Comparison of ENCODE assay signal across 8 cellular contexts in the genomic region with DNA sequence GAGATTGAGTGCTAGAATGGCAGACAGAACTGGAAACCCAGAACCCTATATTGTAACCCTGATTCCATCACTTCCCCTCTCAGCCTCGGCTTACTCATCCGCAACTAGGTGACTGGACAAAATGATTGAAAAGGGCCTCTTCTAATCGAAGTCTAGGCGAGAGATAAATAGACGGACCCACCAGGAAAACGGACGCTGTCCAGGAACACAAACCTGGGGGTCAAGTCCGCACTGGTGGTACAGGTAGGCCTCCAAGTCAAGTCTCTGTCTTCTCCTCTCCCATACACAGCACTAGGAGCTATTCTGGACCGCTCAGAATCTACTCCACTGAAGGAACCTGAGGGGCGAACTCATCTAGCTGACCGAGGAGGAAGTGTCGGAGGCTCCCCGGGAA. TPM values are rescaled to one million over a fixed set of nuclear protein-coding genes. Genes with fewer than 3 reads are reported as not detected.
DNase-seq lines count a peak whose midpoint lies in the region; ATAC-seq and TF ChIP-seq lines count a peak whose summit lies in the region.

No MANE protein-coding gene starts in this region.

- no peaks in the 10 kb centered on the region for H3K9me3 ChIP-seq in ectodermal cell (ENCODE audit: control insufficient read depth, low read length)

- H3K4me1 Mint-ChIP-seq in natural killer cell treated with Interleukin-12 subunit alpha and Interleukin-12 subunit beta and Interleukin-15 and Interleukin-18, amount 100 ng/mL, for 72 hours (ENCODE audit: low read depth in 2 of 2), result peaks cover 23 to 29% of the 10 kb centered on the region in 2 donors

- peak; percentile 37 for DNase-seq in stimulated activated CD4-positive, alpha-beta T cell treated with anti-CD3 and anti-CD28 coated beads, Interleukin-15, amount 100 ng/mL, for 24 hours
- DNase-seq in stimulated activated CD4-positive, alpha-beta T cell treated with anti-CD3 and anti-CD28 coated beads, Interleukin-4, amount 100 ng/mL, for 4 hours, result no peak
- peak; percentile 21 for DNase-seq in RWPE1 (ENCODE audit: low spot score)
- peak; percentile 63 for DNase-seq in natural killer cell treated with Interleukin-12 subunit alpha and Interleukin-12 subunit beta and Interleukin-15 and Interleukin-18, amount 100 ng/mL, for 72 hours (ENCODE audit: low spot score)
- DNase-seq in DMS114 treated with DMSO at 0.1 percent for 48 hours (lab: John Stamatoyannopoulos, UW; ENCODE audit: unreplicated experiment), result no peak
- DNase-seq in NCI-H1436 treated with DMSO at 0.1 percent for 48 hours (lab: John Stamatoyannopoulos, UW), result no peak

- H3K27ac ChIP-seq in RWPE1 (peak overlapping the region; percentile 86), ectodermal cell (ENCODE audit: insufficient read depth, low read depth, low read length, poor library complexity, severe bottlenecking) (peak overlapping the region; percentile 83)

- H3K27me3 Mint-ChIP-seq in natural killer cell treated with Interleukin-12 subunit alpha and Interleukin-12 subunit beta and Interleukin-15 and Interleukin-18, amount 100 ng/mL, for 72 hours, result no peaks in the 10 kb centered on the region

- H3K36me3 ChIP-seq in ectodermal cell (ENCODE audit: control insufficient read depth, insufficient read depth, low read length), result peaks cover 20% of the 10 kb centered on the region

- no peaks in the 10 kb centered on the region for H3K9me3 Mint-ChIP-seq in natural killer cell treated with Interleukin-12 subunit alpha and Interleukin-12 subunit beta and Interleukin-15 and Interleukin-18, amount 100 ng/mL, for 72 hours

- H3K27me3 ChIP-seq in ectodermal cell (ENCODE audit: control insufficient read depth, insufficient read depth, low read length, poor library complexity, severe bottlenecking), result no peaks in the 10 kb centered on the region

- POLR2A ChIA-PET in RWPE1 (lab: Yijun Ruan, JAX; ENCODE audit: low non-redundant PET), result no interaction called here

- ATAC-seq in HG03025 (IDR thresholded peaks at IDR 0.05; ENCODE audit: low FRiP score, unreplicated experiment), result peak; percentile 11
- peak; percentile 44 to 63 for ATAC-seq in natural killer cell treated with Interleukin-12 subunit alpha and Interleukin-12 subunit beta and Interleukin-15 and Interleukin-18, amount 100 ng/mL, for 72 hours

- peaks cover 5% of the 10 kb centered on the region for H3K4me1 ChIP-seq in ectodermal cell (ENCODE audit: control insufficient read depth, insufficient read depth, low read length)

- peak overlapping the region; percentile 98 for H3K4me3 ChIP-seq in ectodermal cell (ENCODE audit: insufficient read depth, low read depth, low read length)

- CTCF ChIA-PET in RWPE1 (lab: Yijun Ruan, JAX), result no interaction called here

- WGBS in ectodermal cell, 2 experiments, result 1 to 2% methylated on average over 13 of the region's 13 CpGs

- no peak for TF ChIP-seq CTCF in RWPE1 (conservative IDR thresholded peaks at IDR 0.05; ENCODE audit: low read depth)

- H3K27ac Mint-ChIP-seq in natural killer cell treated with Interleukin-12 subunit alpha and Interleukin-12 subunit beta and Interleukin-15 and Interleukin-18, amount 100 ng/mL, for 72 hours, result peak overlapping the region; percentile 96 to 98

- H3K36me3 Mint-ChIP-seq in natural killer cell treated with Interleukin-12 subunit alpha and Interleukin-12 subunit beta and Interleukin-15 and Interleukin-18, amount 100 ng/mL, for 72 hours, result peaks cover 17% of the 10 kb centered on the region

- peak overlapping the region; percentile 96 for H3K4me3 Mint-ChIP-seq in natural killer cell treated with Interleukin-12 subunit alpha and Interleukin-12 subunit beta and Interleukin-15 and Interleukin-18, amount 100 ng/mL, for 72 hours

RNA-seq across cellular contexts. Expression of a gene that starts 0.5 kb away (rescaled TPM):
- polyA plus RNA-seq in ectodermal cell (2013, experiment 1 of 4), result 216 TPM
- polyA plus RNA-seq in ectodermal cell (2013, experiment 2 of 4), result 227 TPM
- 196 TPM for polyA plus RNA-seq in ectodermal cell (2013, experiment 3 of 4)
- 224 TPM for polyA plus RNA-seq in ectodermal cell (2013, experiment 4 of 4)
- total RNA-seq in natural killer cell treated with Interleukin-12 subunit alpha and Interleukin-12 subunit beta and Interleukin-15 and Interleukin-18, amount 100 ng/mL, for 72 hours, result 100 to 1,000 TPM; 219 to 259 TPM

RNA-seq across cellular contexts. Expression of a gene that starts 20.1 kb away (rescaled TPM):
- 113 TPM for polyA plus RNA-seq in ectodermal cell (2013, experiment 1 of 4)
- 115 TPM for polyA plus RNA-seq in ectodermal cell (2013, experiment 2 of 4)
- polyA plus RNA-seq in ectodermal cell (2013, experiment 3 of 4), result 94.3 TPM
- 105 TPM for polyA plus RNA-seq in ectodermal cell (2013, experiment 4 of 4)
- total RNA-seq in natural killer cell treated with Interleukin-12 subunit alpha and Interleukin-12 subunit beta and Interleukin-15 and Interleukin-18, amount 100 ng/mL, for 72 hours, result 100 to 1,000 TPM in 1 of 2 donors, 10 to 100 TPM in 1; 88.4 to 107 TPM

Comparison
In these comparisons a context has a peak if more than half of its experiments do, and no peak if none do; other contexts are left out.
1. DNase-seq: peak in stimulated activated CD4-positive, alpha-beta T cell treated with anti-CD3 and anti-CD28 coated beads, Interleukin-15, amount 100 ng/mL, for 24 hours (single experiment), RWPE1 (single experiment) and natural killer cell treated with Interleukin-12 subunit alpha and Interleukin-12 subunit beta and Interleukin-15 and Interleukin-18, amount 100 ng/mL, for 72 hours (single experiment); none in stimulated activated CD4-positive, alpha-beta T cell treated with anti-CD3 and anti-CD28 coated beads, Interleukin-4, amount 100 ng/mL, for 4 hours (0 of 2), DMS114 treated with DMSO at 0.1 percent for 48 hours (single experiment) and NCI-H1436 treated with DMSO at 0.1 percent for 48 hours (single experiment).